In genomic region chr21:34367320-34367935, GRCh38 we compare ENCODE assay signal across 9 cellular contexts. TPM values are rescaled to one million over a fixed set of nuclear protein-coding genes. Genes with fewer than 3 reads are reported as not detected.
DNase-seq lines count a peak whose midpoint lies in the region; ATAC-seq, FAIRE-seq and TF ChIP-seq lines count a peak whose summit lies in the region.
"Had no signal": no experiment of that assay in that cellular context is flagged by ENCODE, and none has a peak within 500 bp of the region (broad histone marks: within the 10 kb centered on the region; RNA-seq: fewer than 3 reads in every experiment).

No MANE protein-coding gene starts in this region.

- RAD21 ChIA-PET in GM12878 (lab: Charles Lee; ENCODE audit: unreplicated experiment): no interaction called here

- CTCF ChIA-PET in GM12878 (lab: Yijun Ruan, JAX): interaction anchor here (0.8 to 2.9 kb wide), 11 partner anchors 9 to 452 kb away, joined by 3 to 16 read pairs (median 4); partner anchors contain the start of gene ATP5PO

- H2AFZ ChIP-seq in Loucy (ENCODE audit: low read length) (0 out of 2 replicates have a peak overlapping the region, but pooled peaks have one; percentile 30), GM12878 (ENCODE audit: control insufficient read depth, low read depth, low read length) (no peak overlapping the region)

- SMC1A ChIA-PET in GM12878 (lab: Charles Lee; ENCODE audit: uncharacterized antibody, unreplicated experiment): interaction anchor here (0.6 to 1.2 kb wide), 7 partner anchors 13 to 887 kb away, joined by 3 to 4 read pairs (median 4); no protein-coding TSS in a partner anchor

- no peak for TF ChIP-seq POLR2A in GM12878 (IDR thresholded peaks at IDR 0.05; ENCODE audit: low read depth, low read length)

- H3K4me2 ChIP-seq in Loucy (ENCODE audit: low read depth, low read length, poor library complexity, severe bottlenecking) (no peak overlapping the region), GM12878 (ENCODE audit: control insufficient read depth, insufficient read depth) (no peak overlapping the region)

- peak; percentile 70 for DNase-seq in GM03348 (ENCODE audit: low spot score)
- DNase-seq in RPMI7951 (ENCODE audit: low read depth): peak; percentile 80
- DNase-seq in GM12878 (ENCODE audit: low read depth, low spot score): no peak
- peak; percentile 74 for DNase-seq in inferior parietal cortex (ENCODE audit: extremely low spot score)
- DNase-seq in stimulated activated CD4-positive, alpha-beta T cell treated with anti-CD3 and anti-CD28 coated beads, Interleukin-4, amount 100 ng/mL, for 4 hours: peak; percentile 6 to 26

- in situ Hi-C loops in GM12878 (cut with MboI): no loop called here

- no peak overlapping the region for H3K27ac ChIP-seq in GM12878 (ENCODE audit: control insufficient read depth, insufficient read depth)

- no peaks in the 10 kb centered on the region for H3K79me2 ChIP-seq in Loucy (ENCODE audit: insufficient read depth, low read length)
- H3K79me2 ChIP-seq in GM12878 (ENCODE audit: control insufficient read depth, insufficient read depth, low read length): no peaks in the 10 kb centered on the region

- H3K27me3 ChIP-seq in Loucy (ENCODE audit: insufficient read depth, low read length, poor library complexity, severe bottlenecking) (no peaks in the 10 kb centered on the region), GM12878 (replicated peaks in 1 of 2; ENCODE audit: control insufficient read depth in 2 of 2, insufficient read depth in 2 of 2, low read length in 1 of 2) (no peaks in the 10 kb centered on the region)

- no peaks in the 10 kb centered on the region for H3F3A ChIP-seq in Loucy (ENCODE audit: low read depth)

- H3K4me1 ChIP-seq in Loucy (ENCODE audit: insufficient read depth, low read length, poor library complexity, severe bottlenecking) (no peaks in the 10 kb centered on the region), GM12878 (ENCODE audit: control insufficient read depth, insufficient read depth, low read length) (no peaks in the 10 kb centered on the region)

- H3K9ac ChIP-seq in Loucy (ENCODE audit: low read depth, low read length, poor library complexity, severe bottlenecking) (no peak overlapping the region), GM12878 (ENCODE audit: control insufficient read depth, insufficient read depth, low read length) (no peak overlapping the region)

- H3K9me3 ChIP-seq in Loucy (ENCODE audit: insufficient read depth, low read depth, low read length) (no peaks in the 10 kb centered on the region), GM12878 (replicated peaks; ENCODE audit: control insufficient read depth, insufficient read depth, low read length) (no peaks in the 10 kb centered on the region)

- intact Hi-C loops in GM12878 (cut with micrococcal nuclease; ENCODE audit: unreplicated experiment): no loop called here

- peak; percentile 70 for TF ChIP-seq RAD21 in GM12878 (IDR thresholded peaks at IDR 0.05; ENCODE audit: insufficient read depth, low read depth, low read length)

- no peaks in the 10 kb centered on the region for H3K36me3 ChIP-seq in Loucy (ENCODE audit: insufficient read depth, low read length)
- H3K36me3 ChIP-seq in GM12878 (ENCODE audit: control insufficient read depth in 2 of 2, insufficient read depth in 2 of 2, low read length in 1 of 2): no peaks in the 10 kb centered on the region

- ATAC-seq in GM12878 (peak; percentile 91), HG02885 (IDR thresholded peaks at IDR 0.05; ENCODE audit: poor library complexity, unreplicated experiment) (no peak)

- POLR2A ChIA-PET in GM12878 (lab: Charles Lee): no interaction called here

- H3K9me2 ChIP-seq in Loucy (replicated peaks; ENCODE audit: low read depth, low read length): no peaks in the 10 kb centered on the region

- BruUV-seq in GM12878 (replicated peaks; lab: Mats Ljungman, UMichigan): no TSS peak

- H3K4me3 ChIP-seq in Loucy (ENCODE audit: low read length, poor library complexity, severe bottlenecking) (no peak overlapping the region), GM12878 (no peak overlapping the region)

- peak; percentile 83 for TF ChIP-seq CTCF in Loucy (conservative IDR thresholded peaks at IDR 0.05; ENCODE audit: low read length)
- TF ChIP-seq CTCF in GM12878 (IDR thresholded peaks at IDR 0.05 in 2 of 3, conservative IDR thresholded peaks at IDR 0.05 in 1 of 3; ENCODE audit: control insufficient read depth in 2 of 3, extremely low read depth in 1 of 3, insufficient read depth in 1 of 3, low read depth in 3 of 3, low read length in 3 of 3): peak; percentile 69 to 73 (median 72)

- H4K20me1 ChIP-seq in Loucy (ENCODE audit: insufficient read depth, low read length, poor library complexity, severe bottlenecking) (no peaks in the 10 kb centered on the region), GM12878 (ENCODE audit: control insufficient read depth, insufficient read depth) (no peaks in the 10 kb centered on the region)

- 73% methylated on average over 3 of the region's 3 CpGs for WGBS in GM12878 (ENCODE audit: insufficient coverage, insufficient replicate concordance, low lambda C conversion rate, missing lambda C conversion rate)

- TF ChIP-seq EP300 in GM12878 (IDR thresholded peaks at IDR 0.05; ENCODE audit: borderline replicate concordance in 1 of 2, control insufficient read depth in 1 of 2, low read depth in 2 of 2, low read length in 2 of 2): no peak

- peak; percentile 13 for FAIRE-seq in GM12878 (lab: Jason Lieb, UNC)
- FAIRE-seq: colon had no signal

TF ChIP-seq in GM12878, 131 proteins besides CTCF, POLR2A, EP300 and RAD21:
- TF ChIP-seq ZNF217 (IDR thresholded peaks at IDR 0.05) (no peak), SMARCA5 (IDR thresholded peaks at IDR 0.05) (no peak), SMC3 (IDR thresholded peaks at IDR 0.05; ENCODE audit: borderline replicate concordance, low read length) (peak; percentile 41; the same call in 1 of the 2 replicates)

RNA-seq across cellular contexts. Expression of gene KCNE2, which starts 3.6 kb away (rescaled TPM):
- total RNA-seq in RPMI7951 (2014; rRNA removed; shearing (Covaris generic)): not detected in 2 replicates
- not detected in 2 replicates for total RNA-seq in GM12878 (2013; cell fraction: nucleolus; rRNA removed)
- total RNA-seq in GM12878 (2014; rRNA removed) (not detected in 2 replicates), GM12878 (2014; rRNA removed; fragmentation: Illumina TruSeq; extraction: Trizol) (not detected in 2 replicates), GM12878 (2021) (not detected in 2 replicates)
- polyA plus RNA-seq in GM12878 (2011; ENCODE audit: low read depth): not detected
- polyA plus RNA-seq in GM12878 (2011; rRNA removed) (not detected in 2 replicates), GM12878 (2014; fragmentation: Illumina TruSeq; extraction: Trizol) (not detected in 2 replicates), GM12878 (2014; fragmentation: Nextera tagmentation; extraction: Ambion mirVana) (not detected), GM12878 (2014; rRNA removed) (not detected in 2 replicates), GM12878 (2016; fragmentation: Nextera tagmentation; extraction: Ambion mirVana) (not detected)
- not detected in 2 replicates for polyA plus RNA-seq in GM12878 (2011; cell fraction: cytosol; rRNA removed)
- polyA plus RNA-seq in GM12878 (2011; cell fraction: nucleus; rRNA removed): not detected in 2 replicates
- polyA plus RNA-seq in GM12878 (2012): not detected in 2 replicates
- not detected in 2 replicates for polyA minus RNA-seq in GM12878 (2011; rRNA and poly(A)+ RNA removed)
- polyA minus RNA-seq in GM12878 (2011; cell fraction: cytosol; rRNA and poly(A)+ RNA removed): not detected in 2 replicates
- polyA minus RNA-seq in GM12878 (2011; cell fraction: nucleus; rRNA and poly(A)+ RNA removed): not detected in 2 replicates
- total RNA-seq: urinary bladder had no signal

RNA-seq across cellular contexts. Expression of gene SMIM11, which starts 7.9 kb away (rescaled TPM):
- total RNA-seq in RPMI7951 (2014; rRNA removed; shearing (Covaris generic)): 1.4 and 21.3 TPM in 2 replicates
- 11.8 and 23.6 TPM in 2 replicates for total RNA-seq in GM12878 (2013; cell fraction: nucleolus; rRNA removed)
- total RNA-seq in GM12878 (2014; rRNA removed) (19.3 and 21.8 TPM in 2 replicates), GM12878 (2014; rRNA removed; fragmentation: Illumina TruSeq; extraction: Trizol) (4.8 and 8.2 TPM in 2 replicates), GM12878 (2021) (10.2 and 11.7 TPM in 2 replicates)
- 0.39 TPM for polyA plus RNA-seq in GM12878 (2011; ENCODE audit: low read depth)
- polyA plus RNA-seq in GM12878 (2011; rRNA removed) (4.2 and 5.4 TPM in 2 replicates), GM12878 (2014; fragmentation: Illumina TruSeq; extraction: Trizol) (22.3 and 26.3 TPM in 2 replicates), GM12878 (2014; fragmentation: Nextera tagmentation; extraction: Ambion mirVana) (10 to 100 TPM; 35.7 to 43.1 TPM), GM12878 (2014; rRNA removed) (23.3 and 26.4 TPM in 2 replicates), GM12878 (2016; fragmentation: Nextera tagmentation; extraction: Ambion mirVana) (1 to 10 TPM; 6.0 to 6.9 TPM)
- 2.8 and 3.7 TPM in 2 replicates for polyA plus RNA-seq in GM12878 (2011; cell fraction: cytosol; rRNA removed)
- polyA plus RNA-seq in GM12878 (2011; cell fraction: nucleus; rRNA removed): 3.5 and 3.9 TPM in 2 replicates
- 3.5 and 4.5 TPM in 2 replicates for polyA plus RNA-seq in GM12878 (2012)
- 2.6 and 2.8 TPM in 2 replicates for polyA minus RNA-seq in GM12878 (2011; rRNA and poly(A)+ RNA removed)
- polyA minus RNA-seq in GM12878 (2011; cell fraction: cytosol; rRNA and poly(A)+ RNA removed): 0.67 TPM in 1 of 2 replicates, not detected in the other
- 2.1 and 3.5 TPM in 2 replicates for polyA minus RNA-seq in GM12878 (2011; cell fraction: nucleus; rRNA and poly(A)+ RNA removed)

RNA-seq across cellular contexts. Expression of gene SMIM34, which starts 56.3 kb away (rescaled TPM):
- not detected in 2 replicates for total RNA-seq in RPMI7951 (2014; rRNA removed; shearing (Covaris generic))
- not detected in 2 replicates for total RNA-seq in GM12878 (2013; cell fraction: nucleolus; rRNA removed)
- total RNA-seq in GM12878 (2014; rRNA removed): not detected in 2 replicates
- not detected in 2 replicates for total RNA-seq in GM12878 (2014; rRNA removed; fragmentation: Illumina TruSeq; extraction: Trizol)
- total RNA-seq in GM12878 (2021): not detected in 2 replicates
- not detected for polyA plus RNA-seq in GM12878 (2011; ENCODE audit: low read depth)
- polyA plus RNA-seq in GM12878 (2011; rRNA removed): not detected in 2 replicates
- not detected in 2 replicates for polyA plus RNA-seq in GM12878 (2011; cell fraction: cytosol; rRNA removed)
- polyA plus RNA-seq in GM12878 (2011; cell fraction: nucleus; rRNA removed): not detected in 2 replicates
- polyA plus RNA-seq in GM12878 (2012): not detected in 2 replicates
- not detected in 2 replicates for polyA plus RNA-seq in GM12878 (2014; fragmentation: Illumina TruSeq; extraction: Trizol)
- polyA plus RNA-seq in GM12878 (2014; fragmentation: Nextera tagmentation; extraction: Ambion mirVana): not detected
- polyA plus RNA-seq in GM12878 (2014; rRNA removed): not detected in 2 replicates
- polyA plus RNA-seq in GM12878 (2016; fragmentation: Nextera tagmentation; extraction: Ambion mirVana): not detected
- polyA minus RNA-seq in GM12878 (2011; rRNA and poly(A)+ RNA removed): not detected in 2 replicates
- not detected in 2 replicates for polyA minus RNA-seq in GM12878 (2011; cell fraction: cytosol; rRNA and poly(A)+ RNA removed)
- not detected in 2 replicates for polyA minus RNA-seq in GM12878 (2011; cell fraction: nucleus; rRNA and poly(A)+ RNA removed)
- total RNA-seq: urinary bladder had no signal
- polyA plus RNA-seq: urinary bladder had no signal
